In genomic region chr22:31122532-31123291, GRCh38 we compare ENCODE assay signal across 1 cellular context.
TF ChIP-seq lines count a peak whose summit lies in the region.

A gene with protein sequence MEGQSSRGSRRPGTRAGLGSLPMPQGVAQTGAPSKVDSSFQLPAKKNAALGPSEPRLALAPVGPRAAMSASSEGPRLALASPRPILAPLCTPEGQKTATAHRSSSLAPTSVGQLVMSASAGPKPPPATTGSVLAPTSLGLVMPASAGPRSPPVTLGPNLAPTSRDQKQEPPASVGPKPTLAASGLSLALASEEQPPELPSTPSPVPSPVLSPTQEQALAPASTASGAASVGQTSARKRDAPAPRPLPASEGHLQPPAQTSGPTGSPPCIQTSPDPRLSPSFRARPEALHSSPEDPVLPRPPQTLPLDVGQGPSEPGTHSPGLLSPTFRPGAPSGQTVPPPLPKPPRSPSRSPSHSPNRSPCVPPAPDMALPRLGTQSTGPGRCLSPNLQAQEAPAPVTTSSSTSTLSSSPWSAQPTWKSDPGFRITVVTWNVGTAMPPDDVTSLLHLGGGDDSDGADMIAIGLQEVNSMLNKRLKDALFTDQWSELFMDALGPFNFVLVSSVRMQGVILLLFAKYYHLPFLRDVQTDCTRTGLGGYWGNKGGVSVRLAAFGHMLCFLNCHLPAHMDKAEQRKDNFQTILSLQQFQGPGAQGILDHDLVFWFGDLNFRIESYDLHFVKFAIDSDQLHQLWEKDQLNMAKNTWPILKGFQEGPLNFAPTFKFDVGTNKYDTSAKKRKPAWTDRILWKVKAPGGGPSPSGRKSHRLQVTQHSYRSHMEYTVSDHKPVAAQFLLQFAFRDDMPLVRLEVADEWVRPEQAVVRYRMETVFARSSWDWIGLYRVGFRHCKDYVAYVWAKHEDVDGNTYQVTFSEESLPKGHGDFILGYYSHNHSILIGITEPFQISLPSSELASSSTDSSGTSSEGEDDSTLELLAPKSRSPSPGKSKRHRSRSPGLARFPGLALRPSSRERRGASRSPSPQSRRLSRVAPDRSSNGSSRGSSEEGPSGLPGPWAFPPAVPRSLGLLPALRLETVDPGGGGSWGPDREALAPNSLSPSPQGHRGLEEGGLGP (plus strand): TSS chr22:31122966. CDS start chr22:31123015, 49 bp downstream.

TF ChIP-seq in HEK293, 187 proteins besides CTCF, POLR2A, EP300 and RAD21 (continued from another document and continues in another):
- TF ChIP-seq KLF7 (tag by site-specific recombination; IDR thresholded peaks at IDR 0.05; ENCODE audit: borderline replicate concordance) (no peak), ZNF501 (tag by site-specific recombination; IDR thresholded peaks at IDR 0.05) (no peak), ZNF394 (tag by site-specific recombination; IDR thresholded peaks at IDR 0.05; ENCODE audit: borderline replicate concordance) (no peak), ZNF426 (tag by site-specific recombination; IDR thresholded peaks at IDR 0.05) (no peak), ZNF292 (tag by site-specific recombination; IDR thresholded peaks at IDR 0.05; ENCODE audit: borderline replicate concordance, low read depth) (no peak), ZNF677 (tag by site-specific recombination; IDR thresholded peaks at IDR 0.05) (0 out of 2 replicates have a peak, but pooled peaks have one; percentile 30), ZSCAN30 (tag by site-specific recombination; IDR thresholded peaks at IDR 0.05) (0 out of 2 replicates have a peak, but pooled peaks have one; percentile 49), ZNF549 (tag by site-specific recombination; IDR thresholded peaks at IDR 0.05) (no peak), OSR2 (tag by site-specific recombination; IDR thresholded peaks at IDR 0.05) (peak; percentile 17; the same call in 1 of the 2 replicates), ZBTB8A (tag by site-specific recombination; IDR thresholded peaks at IDR 0.05) (0 out of 2 replicates have a peak, but pooled peaks have one; percentile 16), ZNF830 (tag by site-specific recombination; IDR thresholded peaks at IDR 0.05; ENCODE audit: low read depth) (no peak), ZNF654 (tag by site-specific recombination; IDR thresholded peaks at IDR 0.05; ENCODE audit: low read depth) (no peak), ZNF624 (tag by site-specific recombination; IDR thresholded peaks at IDR 0.05) (no peak), ZNF658 (tag by site-specific recombination; IDR thresholded peaks at IDR 0.05) (no peak), ZBTB1 (tag by site-specific recombination; IDR thresholded peaks at IDR 0.05) (no peak), ZBTB26 (tag by site-specific recombination; optimal IDR thresholded peaks at IDR 0.05) (peak; percentile 4), ZNF514 (tag by site-specific recombination; IDR thresholded peaks at IDR 0.05) (no peak), ZNF670 (tag by site-specific recombination; IDR thresholded peaks at IDR 0.05; ENCODE audit: low read depth) (no peak), ZBTB49 (tag by site-specific recombination; IDR thresholded peaks at IDR 0.05; ENCODE audit: low read depth) (no peak), ZBTB17 (tag by site-specific recombination; IDR thresholded peaks at IDR 0.05) (peak; percentile 69), ZFP69B (tag by site-specific recombination; IDR thresholded peaks at IDR 0.05) (0 out of 2 replicates have a peak, but pooled peaks have one; percentile 37), GFI1B (tag by site-specific recombination; IDR thresholded peaks at IDR 0.05) (no peak), ZNF155 (tag by site-specific recombination; IDR thresholded peaks at IDR 0.05) (no peak), YY1 (tag by site-specific recombination; IDR thresholded peaks at IDR 0.05) (peak; percentile 56; the same call in 1 of the 2 replicates), SP3 (tag by site-specific recombination; IDR thresholded peaks at IDR 0.05) (no peak), MYNN (tag by site-specific recombination; IDR thresholded peaks at IDR 0.05; ENCODE audit: borderline replicate concordance) (no peak), ZBTB48 (tag by site-specific recombination; IDR thresholded peaks at IDR 0.05) (peak; percentile 97), REST (tag by site-specific recombination; IDR thresholded peaks at IDR 0.05) (no peak), ZXDB (tag by site-specific recombination; IDR thresholded peaks at IDR 0.05) (peak; percentile 85), KLF1 (tag by site-specific recombination; IDR thresholded peaks at IDR 0.05) (no peak), GLIS1 (tag by site-specific recombination; IDR thresholded peaks at IDR 0.05) (peak; percentile 66), ZSCAN16 (tag by site-specific recombination; IDR thresholded peaks at IDR 0.05) (no peak), ZNF660 (tag by site-specific recombination; IDR thresholded peaks at IDR 0.05) (no peak), ZBTB7A (tag by site-specific recombination; IDR thresholded peaks at IDR 0.05; ENCODE audit: low read depth) (peak; percentile 80; the same call in 1 of the 2 replicates), ZNF433 (tag by site-specific recombination; IDR thresholded peaks at IDR 0.05; ENCODE audit: low read depth) (no peak), ZNF366 (tag by site-specific recombination; conservative IDR thresholded peaks at IDR 0.05) (0 out of 2 replicates have a peak, but pooled peaks have one; percentile 10), ZNF18 (tag by site-specific recombination; IDR thresholded peaks at IDR 0.05) (no peak)
- TF ChIP-seq, protein P1, sequence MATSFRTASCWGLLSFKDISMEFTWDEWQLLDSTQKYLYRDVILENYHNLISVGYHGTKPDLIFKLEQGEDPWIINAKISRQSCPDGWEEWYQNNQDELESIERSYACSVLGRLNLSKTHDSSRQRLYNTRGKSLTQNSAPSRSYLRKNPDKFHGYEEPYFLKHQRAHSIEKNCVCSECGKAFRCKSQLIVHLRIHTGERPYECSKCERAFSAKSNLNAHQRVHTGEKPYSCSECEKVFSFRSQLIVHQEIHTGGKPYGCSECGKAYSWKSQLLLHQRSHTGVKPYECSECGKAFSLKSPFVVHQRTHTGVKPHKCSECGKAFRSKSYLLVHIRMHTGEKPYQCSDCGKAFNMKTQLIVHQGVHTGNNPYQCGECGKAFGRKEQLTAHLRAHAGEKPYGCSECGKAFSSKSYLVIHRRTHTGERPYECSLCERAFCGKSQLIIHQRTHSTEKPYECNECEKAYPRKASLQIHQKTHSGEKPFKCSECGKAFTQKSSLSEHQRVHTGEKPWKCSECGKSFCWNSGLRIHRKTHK (tag by site-specific recombination; IDR thresholded peaks at IDR 0.05), result no peak
- TF ChIP-seq, protein P2, sequence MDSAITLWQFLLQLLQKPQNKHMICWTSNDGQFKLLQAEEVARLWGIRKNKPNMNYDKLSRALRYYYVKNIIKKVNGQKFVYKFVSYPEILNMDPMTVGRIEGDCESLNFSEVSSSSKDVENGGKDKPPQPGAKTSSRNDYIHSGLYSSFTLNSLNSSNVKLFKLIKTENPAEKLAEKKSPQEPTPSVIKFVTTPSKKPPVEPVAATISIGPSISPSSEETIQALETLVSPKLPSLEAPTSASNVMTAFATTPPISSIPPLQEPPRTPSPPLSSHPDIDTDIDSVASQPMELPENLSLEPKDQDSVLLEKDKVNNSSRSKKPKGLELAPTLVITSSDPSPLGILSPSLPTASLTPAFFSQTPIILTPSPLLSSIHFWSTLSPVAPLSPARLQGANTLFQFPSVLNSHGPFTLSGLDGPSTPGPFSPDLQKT (IDR thresholded peaks at IDR 0.05; ENCODE audit: borderline replicate concordance, low read depth, low read length), result no peak
- TF ChIP-seq, protein P3, sequence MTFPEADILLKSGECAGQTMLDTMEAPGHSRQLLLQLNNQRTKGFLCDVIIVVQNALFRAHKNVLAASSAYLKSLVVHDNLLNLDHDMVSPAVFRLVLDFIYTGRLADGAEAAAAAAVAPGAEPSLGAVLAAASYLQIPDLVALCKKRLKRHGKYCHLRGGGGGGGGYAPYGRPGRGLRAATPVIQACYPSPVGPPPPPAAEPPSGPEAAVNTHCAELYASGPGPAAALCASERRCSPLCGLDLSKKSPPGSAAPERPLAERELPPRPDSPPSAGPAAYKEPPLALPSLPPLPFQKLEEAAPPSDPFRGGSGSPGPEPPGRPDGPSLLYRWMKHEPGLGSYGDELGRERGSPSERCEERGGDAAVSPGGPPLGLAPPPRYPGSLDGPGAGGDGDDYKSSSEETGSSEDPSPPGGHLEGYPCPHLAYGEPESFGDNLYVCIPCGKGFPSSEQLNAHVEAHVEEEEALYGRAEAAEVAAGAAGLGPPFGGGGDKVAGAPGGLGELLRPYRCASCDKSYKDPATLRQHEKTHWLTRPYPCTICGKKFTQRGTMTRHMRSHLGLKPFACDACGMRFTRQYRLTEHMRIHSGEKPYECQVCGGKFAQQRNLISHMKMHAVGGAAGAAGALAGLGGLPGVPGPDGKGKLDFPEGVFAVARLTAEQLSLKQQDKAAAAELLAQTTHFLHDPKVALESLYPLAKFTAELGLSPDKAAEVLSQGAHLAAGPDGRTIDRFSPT (tag by site-specific recombination; IDR thresholded peaks at IDR 0.05), result 0 out of 2 replicates have a peak, but pooled peaks have one; percentile 16
- TF ChIP-seq, protein P4, sequence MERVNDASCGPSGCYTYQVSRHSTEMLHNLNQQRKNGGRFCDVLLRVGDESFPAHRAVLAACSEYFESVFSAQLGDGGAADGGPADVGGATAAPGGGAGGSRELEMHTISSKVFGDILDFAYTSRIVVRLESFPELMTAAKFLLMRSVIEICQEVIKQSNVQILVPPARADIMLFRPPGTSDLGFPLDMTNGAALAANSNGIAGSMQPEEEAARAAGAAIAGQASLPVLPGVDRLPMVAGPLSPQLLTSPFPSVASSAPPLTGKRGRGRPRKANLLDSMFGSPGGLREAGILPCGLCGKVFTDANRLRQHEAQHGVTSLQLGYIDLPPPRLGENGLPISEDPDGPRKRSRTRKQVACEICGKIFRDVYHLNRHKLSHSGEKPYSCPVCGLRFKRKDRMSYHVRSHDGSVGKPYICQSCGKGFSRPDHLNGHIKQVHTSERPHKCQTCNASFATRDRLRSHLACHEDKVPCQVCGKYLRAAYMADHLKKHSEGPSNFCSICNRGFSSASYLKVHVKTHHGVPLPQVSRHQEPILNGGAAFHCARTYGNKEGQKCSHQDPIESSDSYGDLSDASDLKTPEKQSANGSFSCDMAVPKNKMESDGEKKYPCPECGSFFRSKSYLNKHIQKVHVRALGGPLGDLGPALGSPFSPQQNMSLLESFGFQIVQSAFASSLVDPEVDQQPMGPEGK (tag by site-specific recombination; IDR thresholded peaks at IDR 0.05), result peak; percentile 88
